Comparison of ENCODE assay signal across 21 cellular contexts in genomic region chr12:104939089-104939488, GRCh38.
"Had no signal": no experiment of that assay in that cellular context is flagged by ENCODE, and none has a peak within 500 bp of the region (broad histone marks: within the 10 kb centered on the region; RNA-seq: fewer than 3 reads in every experiment).

No MANE protein-coding gene starts in this region.

- H3K4me3 ChIP-seq: dorsolateral prefrontal cortex, heart right ventricle, prostate gland, skin epidermis, stomach, thoracic aorta had no signal

- H3K9ac ChIP-seq: parathyroid adenoma had no signal

- ATAC-seq: esophagus mucosa, heart right ventricle, left ventricle myocardium superior had no signal

- H3K27ac ChIP-seq: dorsolateral prefrontal cortex, heart right ventricle, parathyroid adenoma, prostate gland, skin epidermis, stomach, thoracic aorta had no signal

- H3K9me3 ChIP-seq: prostate gland, stomach, thoracic aorta had no signal

- H3K36me3 ChIP-seq: heart right ventricle, prostate gland, stomach, thoracic aorta had no signal

- DNase-seq: caudate nucleus; cortex of kidney; dorsolateral prefrontal cortex; effector memory CD4-positive, alpha-beta T cell; heart right ventricle; hypothalamus; left ventricle myocardium superior; naive B cell; occipital lobe; stimulated activated CD4-positive, alpha-beta T cell treated with anti-CD3 and anti-CD28 coated beads, Interleukin-12 subunit alpha, Interleukin-12 subunit beta, amount 100 ng/mL, for 4 hours; stimulated activated naive CD4-positive, alpha-beta T cell; stomach; substantia nigra had no signal

- H3K4me1 ChIP-seq: heart right ventricle, parathyroid adenoma, prostate gland had no signal

- H3K27me3 ChIP-seq: dorsolateral prefrontal cortex, stomach had no signal

- FAIRE-seq: endometrium, frontal cortex, keratinocyte had no signal

- H2AFZ ChIP-seq: parathyroid adenoma had no signal
